ENCODE assay signal across 10 cellular contexts in genomic region chr14:31300883-31301282, GRCh38.
"Had no signal": no experiment of that assay in that cellular context is flagged by ENCODE, and none has a peak within 500 bp of the region (broad histone marks: within the 10 kb centered on the region; RNA-seq: fewer than 3 reads in every experiment).

No MANE protein-coding gene starts in this region.

- H3K27me3 Mint-ChIP-seq: IgD-negative memory B cell had no signal

- H3K4me3 Mint-ChIP-seq: GM23338, HFFc6, IgD-negative memory B cell had no signal

- DNase-seq: HFFc6, Karpas-422, KBM-7 had no signal

- H3K4me1 Mint-ChIP-seq: GM23338 had no signal

- H3K9me3 ChIP-seq: HAP-1 had no signal

- H3K27ac Mint-ChIP-seq: HFFc6 had no signal

- H3K9me3 Mint-ChIP-seq: GM23338, HFFc6, IgD-negative memory B cell had no signal

- FAIRE-seq: H1, H54 had no signal

- H3K4me3 ChIP-seq: GM23338, HAP-1 had no signal

- H3K9ac ChIP-seq: KMS-11 had no signal

- H3K4me1 ChIP-seq: HAP-1 had no signal

- H2AFZ ChIP-seq: GM23338 had no signal

- H3K27ac ChIP-seq: HL-60, KMS-11 had no signal

- H3K4me2 ChIP-seq: GM23338, KMS-11 had no signal
